In genomic region chr11:326592-326841, GRCh38 we compare ENCODE assay signal across 11 cellular contexts. TPM values are rescaled to one million over a fixed set of nuclear protein-coding genes. Genes with fewer than 3 reads are reported as not detected.
DNase-seq lines count a peak whose midpoint lies in the region; ATAC-seq, FAIRE-seq and TF ChIP-seq lines count a peak whose summit lies in the region.
"Had no signal": no experiment of that assay in that cellular context is flagged by ENCODE, and none has a peak within 500 bp of the region (broad histone marks: within the 10 kb centered on the region; RNA-seq: fewer than 3 reads in every experiment).

No MANE protein-coding gene starts in this region.

- H3K27ac Mint-ChIP-seq in activated naive CD4-positive, alpha-beta T cell treated with anti-CD3 and anti-CD28 coated beads, Interleukin-2, amount 50 U/mL, for 24 hours: peak overlapping the region; percentile 95
- H3K27ac Mint-ChIP-seq in astrocyte (ENCODE audit: unreplicated experiment): no peak overlapping the region
- H3K27ac Mint-ChIP-seq in naive thymus-derived CD4-positive, alpha-beta T cell: peak overlapping the region; percentile 84 to 97 (median 94)

- H3K4me1 ChIP-seq in astrocyte (ENCODE audit: insufficient read depth, low read length) (peaks cover 7% of the 10 kb centered on the region), uterus (peaks cover 5 to 25% of the 10 kb centered on the region in 2 donors)
- peaks cover 35 to 62% of the 10 kb centered on the region in 2 donors for H3K4me1 ChIP-seq in naive thymus-derived CD4-positive, alpha-beta T cell (ENCODE audit: control insufficient read depth in 2 of 2, insufficient read depth in 2 of 2, low read length in 2 of 2)
- H3K4me1 ChIP-seq: BE2C had no signal

- no peaks in the 10 kb centered on the region for H3K27me3 ChIP-seq in astrocyte (ENCODE audit: insufficient read depth, low read length)
- no peaks in the 10 kb centered on the region for H3K27me3 ChIP-seq in naive thymus-derived CD4-positive, alpha-beta T cell (ENCODE audit: control insufficient read depth in 2 of 2, insufficient read depth in 2 of 2, low read length in 2 of 2)
- no peaks in the 10 kb centered on the region for H3K27me3 ChIP-seq in uterus
- H3K27me3 ChIP-seq: BE2C had no signal

- H3K9me3 Mint-ChIP-seq in activated naive CD4-positive, alpha-beta T cell treated with anti-CD3 and anti-CD28 coated beads, Interleukin-2, amount 50 U/mL, for 24 hours: no peaks in the 10 kb centered on the region
- H3K9me3 Mint-ChIP-seq in astrocyte (ENCODE audit: unreplicated experiment): no peaks in the 10 kb centered on the region
- H3K9me3 Mint-ChIP-seq in naive thymus-derived CD4-positive, alpha-beta T cell: no peaks in the 10 kb centered on the region

- TF ChIP-seq CTCF in astrocyte (IDR thresholded peaks at IDR 0.05; ENCODE audit: insufficient read depth, low read depth, low read length): no peak
- TF ChIP-seq CTCF in uterus (IDR thresholded peaks at IDR 0.05): no peak

- H3K4me3 Mint-ChIP-seq in activated naive CD4-positive, alpha-beta T cell treated with anti-CD3 and anti-CD28 coated beads, Interleukin-2, amount 50 U/mL, for 24 hours: peak overlapping the region; percentile 39
- H3K4me3 Mint-ChIP-seq in astrocyte (ENCODE audit: unreplicated experiment): no peak overlapping the region
- H3K4me3 Mint-ChIP-seq in naive thymus-derived CD4-positive, alpha-beta T cell: peak overlapping the region; percentile 59 to 85 (median 78)

- H3K9me3 ChIP-seq in astrocyte (ENCODE audit: insufficient read depth, low read depth, low read length) (no peaks in the 10 kb centered on the region), uterus (no peaks in the 10 kb centered on the region)
- H3K9me3 ChIP-seq in naive thymus-derived CD4-positive, alpha-beta T cell (ENCODE audit: control insufficient read depth in 2 of 3, low read length in 3 of 3): no peaks in the 10 kb centered on the region
- H3K9me3 ChIP-seq: BE2C had no signal

- H2AFZ ChIP-seq in astrocyte (ENCODE audit: low read depth, low read length): peak overlapping the region; percentile 64

- H3K27ac ChIP-seq in astrocyte (ENCODE audit: low read depth, low read length) (no peak overlapping the region), uterus (peak overlapping the region; percentile 91 to 98)
- peak overlapping the region; percentile 88 for H3K27ac ChIP-seq in naive thymus-derived CD4-positive, alpha-beta T cell (ENCODE audit: low read depth, low read length)

- peaks cover 72% of the 10 kb centered on the region for H3K4me1 Mint-ChIP-seq in activated naive CD4-positive, alpha-beta T cell treated with anti-CD3 and anti-CD28 coated beads, Interleukin-2, amount 50 U/mL, for 24 hours
- H3K4me1 Mint-ChIP-seq in astrocyte (ENCODE audit: low read depth, unreplicated experiment): peaks cover 6% of the 10 kb centered on the region
- peaks cover 48 to 75% (median 69%) of the 10 kb centered on the region in 7 donors for H3K4me1 Mint-ChIP-seq in naive thymus-derived CD4-positive, alpha-beta T cell

- peak overlapping the region; percentile 30 for H3K9ac ChIP-seq in astrocyte (ENCODE audit: low read length)

- no peak overlapping the region for H3K4me3 ChIP-seq in astrocyte (ENCODE audit: insufficient read depth, low read depth, low read length)
- H3K4me3 ChIP-seq in naive thymus-derived CD4-positive, alpha-beta T cell (ENCODE audit: low read length): peak overlapping the region; percentile 50
- H3K4me3 ChIP-seq in uterus: no peak overlapping the region

- intact Hi-C loops in naive thymus-derived CD4-positive, alpha-beta T cell (cut with micrococcal nuclease): loop anchor here in 1 of 2 donors (2.0 kb wide), 1 partner anchor 28 kb away; no protein-coding TSS in a partner anchor
- intact Hi-C loops in uterus (cut with DNase I; ENCODE audit: low total_unique reads): no loop called here

- TF ChIP-seq POLR2A in uterus (IDR thresholded peaks at IDR 0.05): no peak

- DNase-seq in activated naive CD4-positive, alpha-beta T cell treated with Interleukin-2 at 50 U/mL for 16 hours: no peak
- DNase-seq in astrocyte (ENCODE audit: low read depth) (no peak), uterus (no peak), NCI-H2081 (lab: John Stamatoyannopoulos, UW) (no peak), HTR-8/SVneo (ENCODE audit: insufficient read length, low spot score) (no peak)
- no peak for DNase-seq in naive thymus-derived CD4-positive, alpha-beta T cell
- DNase-seq: BE2C had no signal

- no peaks in the 10 kb centered on the region for H4K20me1 ChIP-seq in astrocyte (ENCODE audit: insufficient read depth, low read length)

- H3K79me2 ChIP-seq in astrocyte (ENCODE audit: insufficient read depth, low read length): no peaks in the 10 kb centered on the region

- POLR2A ChIA-PET in naive thymus-derived CD4-positive, alpha-beta T cell (lab: Charles Lee): interaction anchor here (1.2 to 5.2 kb wide), 8 partner anchors 10 to 29 kb away, joined by 4 to 41 read pairs (median 6); no protein-coding TSS in a partner anchor

- no peak for FAIRE-seq in astrocyte (lab: Jason Lieb, UNC)
- FAIRE-seq in HTR-8/SVneo (lab: Jason Lieb, UNC): no peak
- FAIRE-seq: urothelium cell line had no signal

- no peaks in the 10 kb centered on the region for H3K36me3 Mint-ChIP-seq in activated naive CD4-positive, alpha-beta T cell treated with anti-CD3 and anti-CD28 coated beads, Interleukin-2, amount 50 U/mL, for 24 hours
- H3K36me3 Mint-ChIP-seq in astrocyte (ENCODE audit: low read depth, unreplicated experiment): no peaks in the 10 kb centered on the region
- peaks cover 0 to 7% (median 0%) of the 10 kb centered on the region in 5 donors for H3K36me3 Mint-ChIP-seq in naive thymus-derived CD4-positive, alpha-beta T cell

- ATAC-seq in naive thymus-derived CD4-positive, alpha-beta T cell: peak; percentile 12
- no peak for ATAC-seq in GM21576 (IDR thresholded peaks at IDR 0.05; ENCODE audit: unreplicated experiment)

- CTCF ChIA-PET in naive thymus-derived CD4-positive, alpha-beta T cell (lab: Charles Lee): no interaction called here

- H3K36me3 ChIP-seq in astrocyte (ENCODE audit: insufficient read depth, low read length): no peaks in the 10 kb centered on the region
- H3K36me3 ChIP-seq in naive thymus-derived CD4-positive, alpha-beta T cell (ENCODE audit: control insufficient read depth in 2 of 3, insufficient read depth in 3 of 3, low read length in 3 of 3): no peaks in the 10 kb centered on the region
- H3K36me3 ChIP-seq in uterus: no peaks in the 10 kb centered on the region
- H3K36me3 ChIP-seq: BE2C had no signal

- no peaks in the 10 kb centered on the region for H3K27me3 Mint-ChIP-seq in activated naive CD4-positive, alpha-beta T cell treated with anti-CD3 and anti-CD28 coated beads, Interleukin-2, amount 50 U/mL, for 24 hours
- H3K27me3 Mint-ChIP-seq in astrocyte (ENCODE audit: low read depth, unreplicated experiment): peaks cover 8% of the 10 kb centered on the region
- no peaks in the 10 kb centered on the region for H3K27me3 Mint-ChIP-seq in naive thymus-derived CD4-positive, alpha-beta T cell

- peak overlapping the region; percentile 46 for H3K4me2 ChIP-seq in astrocyte (ENCODE audit: low read length)

RNA-seq across cellular contexts. Expression of gene IFITM3, which starts 5.9 kb away (rescaled TPM):
- total RNA-seq in astrocyte: 642 and 757 TPM in 2 replicates
- 10 to 100 TPM in 3 of 5 experiments, 1 to 10 TPM in 2; 6.7 to 43.1 (median 13.2) TPM for total RNA-seq in naive thymus-derived CD4-positive, alpha-beta T cell
- 100 to 1,000 TPM in 1 of 2 donors, 1 to 10 TPM in 1; 5.1 to 194 TPM for polyA plus RNA-seq in naive thymus-derived CD4-positive, alpha-beta T cell
- 1,000 to 10,000 TPM in 1 of 4 donors, 100 to 1,000 TPM in 2, 10 to 100 TPM in 1; 22.2 to 1,343 (median 242) TPM for total RNA-seq in uterus

RNA-seq across cellular contexts. Expression of gene IFITM1, which starts 12.7 kb away (rescaled TPM):
- total RNA-seq in astrocyte: 526 and 631 TPM in 2 replicates
- total RNA-seq in naive thymus-derived CD4-positive, alpha-beta T cell: 100 to 1,000 TPM in 4 of 5 experiments, 10 to 100 TPM in 1; 97.4 to 985 (median 241) TPM
- polyA plus RNA-seq in naive thymus-derived CD4-positive, alpha-beta T cell: 1,000 to 10,000 TPM; 1,878 to 2,355 TPM
- total RNA-seq in uterus: 100 to 1,000 TPM in 2 of 4 donors, 10 to 100 TPM in 2; 13.4 to 672 (median 239) TPM

RNA-seq across cellular contexts. Expression of gene IFITM2, which starts 18.9 kb away (rescaled TPM):
- total RNA-seq in astrocyte (474 and 575 TPM in 2 replicates), uterus (100 to 1,000 TPM in 3 of 4 donors, 10 to 100 TPM in 1; 27.8 to 926 (median 269) TPM)
- 1,000 to 10,000 TPM in 1 of 5 experiments, 100 to 1,000 TPM in 4; 143 to 1,924 (median 528) TPM for total RNA-seq in naive thymus-derived CD4-positive, alpha-beta T cell
- 1,000 to 10,000 TPM; 2,860 to 3,315 TPM for polyA plus RNA-seq in naive thymus-derived CD4-positive, alpha-beta T cell

RNA-seq across cellular contexts. Expression of gene IFITM5, which starts 27.2 kb away (rescaled TPM):
- total RNA-seq in astrocyte (not detected in 2 replicates), uterus (not detected)
- not detected for total RNA-seq in naive thymus-derived CD4-positive, alpha-beta T cell
- polyA plus RNA-seq in naive thymus-derived CD4-positive, alpha-beta T cell: not detected
- total RNA-seq: T-helper 2 cell treated with Interferon-gamma antibody and Interleukin-4, amounts not matched to agents 100 ng/mL and 5 ng/mL, for 36 hours had no signal

RNA-seq across cellular contexts. Expression of gene PGGHG, which starts 37.6 kb away (rescaled TPM):
- 22.9 and 25.1 TPM in 2 replicates for total RNA-seq in astrocyte
- 100 to 1,000 TPM; 325 to 656 (median 348) TPM for total RNA-seq in naive thymus-derived CD4-positive, alpha-beta T cell
- polyA plus RNA-seq in naive thymus-derived CD4-positive, alpha-beta T cell: 10 to 100 TPM in 1 of 2 donors, 1 to 10 TPM in 1; 5.1 to 11.7 TPM
- total RNA-seq in uterus: 10 to 100 TPM in 3 of 4 donors, 1 to 10 TPM in 1; 7.9 to 29.1 (median 14.2) TPM
